ENCODE assay signal across 28 cellular contexts in the genomic region with DNA sequence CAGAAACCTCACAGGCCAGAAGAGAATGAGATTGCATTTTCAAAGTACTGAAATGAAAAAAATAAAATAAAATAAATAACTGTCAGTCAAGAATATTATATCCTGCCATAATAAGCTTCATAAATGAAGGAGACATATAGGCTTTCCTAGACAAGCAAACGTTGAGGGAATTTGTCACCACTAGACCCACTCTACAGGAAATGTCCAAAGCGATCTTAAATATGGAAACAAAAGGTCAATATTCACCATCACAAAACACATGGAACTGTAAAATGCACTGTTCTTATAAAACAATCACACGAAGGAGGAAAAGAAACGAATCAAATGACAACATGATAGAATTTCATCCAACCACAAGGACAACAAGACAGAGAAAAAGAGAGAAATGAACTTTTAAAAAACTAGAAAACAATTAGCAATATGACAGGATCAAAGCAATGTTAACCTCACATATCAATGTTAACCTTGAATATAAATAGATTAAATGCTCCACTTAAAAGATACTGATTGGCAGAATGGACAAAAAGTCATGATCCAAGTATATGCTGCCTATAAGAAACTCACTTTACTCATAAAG.
"Had no signal": no experiment of that assay in that cellular context is flagged by ENCODE, and none has a peak within 500 bp of the region (broad histone marks: within the 10 kb centered on the region; RNA-seq: fewer than 3 reads in every experiment).

No MANE protein-coding gene starts in this region.

- H3K27me3 Mint-ChIP-seq: dendritic cell treated with granulocyte-macrophage colony-stimulating factor and Interleukin-4, amounts not matched to agents 40 ng/mL and 50 ng/mL, for 4 days; naive thymus-derived CD8-positive, alpha-beta T cell had no signal

- DNase-seq: cortex of kidney; effector CD8-positive, alpha-beta T cell; effector memory CD8-positive, alpha-beta T cell; endodermal cell; erythroblast; esophagus squamous epithelium; foreskin fibroblast; foreskin melanocyte; gastrocnemius medialis; glutamatergic neuron; head of caudate nucleus; heart right ventricle; hippocampal formation; left cardiac atrium; left lung; left ventricle myocardium superior; lower lobe of right lung; mesenchymal stem cell; mucosa of descending colon; naive B cell; naive thymus-derived CD8-positive, alpha-beta T cell had no signal

- H3K4me1 ChIP-seq: gastrocnemius medialis, lower lobe of right lung had no signal

- ATAC-seq: effector memory CD8-positive, alpha-beta T cell; esophagus mucosa; gastrocnemius medialis; heart right ventricle; left cardiac atrium; left lung; left ventricle myocardium superior; lower lobe of right lung; mucosa of descending colon; naive thymus-derived CD8-positive, alpha-beta T cell had no signal

- H3K9me3 ChIP-seq: gastrocnemius medialis, mucosa of descending colon had no signal

- H3K36me3 ChIP-seq: esophagus squamous epithelium, gastrocnemius medialis, heart right ventricle, left lung, lower lobe of right lung had no signal

- H3K4me1 Mint-ChIP-seq: naive B cell had no signal

- H3K27me3 ChIP-seq: esophagus squamous epithelium, gastrocnemius medialis, left lung had no signal

- H3K4me3 ChIP-seq: esophagus squamous epithelium, gastrocnemius medialis, heart right ventricle, left lung, lower lobe of right lung, mucosa of descending colon had no signal

- FAIRE-seq: endometrium, islet of Langerhans, keratinocyte had no signal

- H3K4me3 Mint-ChIP-seq: dendritic cell treated with granulocyte-macrophage colony-stimulating factor and Interleukin-4, amounts not matched to agents 40 ng/mL and 50 ng/mL, for 4 days; effector memory CD8-positive, alpha-beta T cell; endodermal cell; mesothelial cell of epicardium; naive B cell; naive thymus-derived CD8-positive, alpha-beta T cell had no signal

- H3K27ac ChIP-seq: epithelial cell of prostate, esophagus squamous epithelium, gastrocnemius medialis, heart right ventricle, left lung, lower lobe of right lung had no signal

- H3K27ac Mint-ChIP-seq: dendritic cell treated with granulocyte-macrophage colony-stimulating factor and Interleukin-4, amounts not matched to agents 40 ng/mL and 50 ng/mL, for 4 days; effector memory CD8-positive, alpha-beta T cell; endodermal cell; mesothelial cell of epicardium had no signal
